Comparison of ENCODE assay signal across 1 cellular context in genomic region chr14:26963696-26964095, GRCh38.
TF ChIP-seq lines count a peak whose summit lies in the region.

No MANE protein-coding gene starts in this region.

TF ChIP-seq in A549, 52 proteins besides CTCF, POLR2A, EP300 and RAD21 (continued from another document):
- TF ChIP-seq, protein P1, sequence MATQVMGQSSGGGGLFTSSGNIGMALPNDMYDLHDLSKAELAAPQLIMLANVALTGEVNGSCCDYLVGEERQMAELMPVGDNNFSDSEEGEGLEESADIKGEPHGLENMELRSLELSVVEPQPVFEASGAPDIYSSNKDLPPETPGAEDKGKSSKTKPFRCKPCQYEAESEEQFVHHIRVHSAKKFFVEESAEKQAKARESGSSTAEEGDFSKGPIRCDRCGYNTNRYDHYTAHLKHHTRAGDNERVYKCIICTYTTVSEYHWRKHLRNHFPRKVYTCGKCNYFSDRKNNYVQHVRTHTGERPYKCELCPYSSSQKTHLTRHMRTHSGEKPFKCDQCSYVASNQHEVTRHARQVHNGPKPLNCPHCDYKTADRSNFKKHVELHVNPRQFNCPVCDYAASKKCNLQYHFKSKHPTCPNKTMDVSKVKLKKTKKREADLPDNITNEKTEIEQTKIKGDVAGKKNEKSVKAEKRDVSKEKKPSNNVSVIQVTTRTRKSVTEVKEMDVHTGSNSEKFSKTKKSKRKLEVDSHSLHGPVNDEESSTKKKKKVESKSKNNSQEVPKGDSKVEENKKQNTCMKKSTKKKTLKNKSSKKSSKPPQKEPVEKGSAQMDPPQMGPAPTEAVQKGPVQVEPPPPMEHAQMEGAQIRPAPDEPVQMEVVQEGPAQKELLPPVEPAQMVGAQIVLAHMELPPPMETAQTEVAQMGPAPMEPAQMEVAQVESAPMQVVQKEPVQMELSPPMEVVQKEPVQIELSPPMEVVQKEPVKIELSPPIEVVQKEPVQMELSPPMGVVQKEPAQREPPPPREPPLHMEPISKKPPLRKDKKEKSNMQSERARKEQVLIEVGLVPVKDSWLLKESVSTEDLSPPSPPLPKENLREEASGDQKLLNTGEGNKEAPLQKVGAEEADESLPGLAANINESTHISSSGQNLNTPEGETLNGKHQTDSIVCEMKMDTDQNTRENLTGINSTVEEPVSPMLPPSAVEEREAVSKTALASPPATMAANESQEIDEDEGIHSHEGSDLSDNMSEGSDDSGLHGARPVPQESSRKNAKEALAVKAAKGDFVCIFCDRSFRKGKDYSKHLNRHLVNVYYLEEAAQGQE (IDR thresholded peaks at IDR 0.05), result no peak
- no peak for TF ChIP-seq MAZ (IDR thresholded peaks at IDR 0.05; ENCODE audit: borderline replicate concordance, low read depth, low read length)
- no peak for TF ChIP-seq USF2 (IDR thresholded peaks at IDR 0.05)
- no peak for TF ChIP-seq JUNB (IDR thresholded peaks at IDR 0.05)
- no peak for TF ChIP-seq TFCP2L1 (CRISPR knock-in tag; IDR thresholded peaks at IDR 0.05)
- no peak for TF ChIP-seq HMGXB4 (CRISPR knock-in tag; IDR thresholded peaks at IDR 0.05; ENCODE audit: borderline replicate concordance)
- no peak for TF ChIP-seq ESRRA (IDR thresholded peaks at IDR 0.05; ENCODE audit: borderline replicate concordance, low read length)
- no peak for TF ChIP-seq FOXS1 (CRISPR knock-in tag; IDR thresholded peaks at IDR 0.05)
- TF ChIP-seq, protein P2, sequence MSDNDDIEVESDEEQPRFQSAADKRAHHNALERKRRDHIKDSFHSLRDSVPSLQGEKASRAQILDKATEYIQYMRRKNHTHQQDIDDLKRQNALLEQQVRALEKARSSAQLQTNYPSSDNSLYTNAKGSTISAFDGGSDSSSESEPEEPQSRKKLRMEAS (IDR thresholded peaks at IDR 0.05), result no peak
- TF ChIP-seq CEBPB (IDR thresholded peaks at IDR 0.05), result no peak
